23 cellular contexts compared by ENCODE assay signal in genomic region chr9:109301012-109301411, GRCh38.
"Had no signal": no experiment of that assay in that cellular context is flagged by ENCODE, and none has a peak within 500 bp of the region (broad histone marks: within the 10 kb centered on the region; RNA-seq: fewer than 3 reads in every experiment).

No MANE protein-coding gene starts in this region.

- H3K4me1 Mint-ChIP-seq: endodermal cell, naive B cell had no signal

- H3K9me3 Mint-ChIP-seq: dendritic cell treated with granulocyte-macrophage colony-stimulating factor and Interleukin-4, amounts not matched to agents 40 ng/mL and 50 ng/mL, for 4 days; endodermal cell had no signal

- H3K27ac Mint-ChIP-seq: dendritic cell treated with granulocyte-macrophage colony-stimulating factor and Interleukin-4, amounts not matched to agents 40 ng/mL and 50 ng/mL, for 4 days; effector memory CD8-positive, alpha-beta T cell; endodermal cell; mesothelial cell of epicardium; naive B cell had no signal

- H3K36me3 Mint-ChIP-seq: mesothelial cell of epicardium, naive B cell had no signal

- DNase-seq: colonic mucosa; cortex of kidney; effector CD8-positive, alpha-beta T cell; effector memory CD8-positive, alpha-beta T cell; endodermal cell; erythroblast; esophagus squamous epithelium; foreskin fibroblast; foreskin melanocyte; gastrocnemius medialis; glutamatergic neuron; head of caudate nucleus; heart right ventricle; hippocampal formation; left cardiac atrium; left lung; left ventricle myocardium superior; lower lobe of right lung; mesenchymal stem cell; mucosa of descending colon; naive B cell had no signal

- H3K4me3 Mint-ChIP-seq: dendritic cell treated with granulocyte-macrophage colony-stimulating factor and Interleukin-4, amounts not matched to agents 40 ng/mL and 50 ng/mL, for 4 days; effector memory CD8-positive, alpha-beta T cell; endodermal cell; mesothelial cell of epicardium; naive B cell had no signal

- H3K4me3 ChIP-seq: colonic mucosa, esophagus squamous epithelium, gastrocnemius medialis, heart right ventricle, left lung, lower lobe of right lung, mucosa of descending colon had no signal
